ENCODE assay signal across 1 cellular context in the genomic region with DNA sequence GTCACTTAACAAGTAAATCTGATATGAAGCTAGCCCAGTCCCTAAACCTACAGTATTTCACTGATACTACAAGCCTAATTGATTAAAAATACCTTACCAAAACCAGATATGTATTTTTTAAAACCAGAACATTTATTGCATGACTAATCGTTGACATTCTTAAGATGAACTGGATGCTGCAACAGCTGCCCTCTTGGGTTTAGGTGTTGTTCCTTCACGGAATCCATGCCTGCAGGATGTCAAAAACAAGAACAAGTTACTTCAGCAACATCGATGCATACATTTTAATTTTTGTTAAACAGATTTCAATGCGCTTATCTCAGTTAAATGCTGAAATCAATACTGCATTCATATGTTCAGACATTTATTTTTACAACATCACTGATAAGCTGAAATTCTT.
TF ChIP-seq lines count a peak whose summit lies in the region.

No MANE protein-coding gene starts in this region.

TF ChIP-seq in HepG2, 621 proteins besides CTCF, POLR2A, EP300 and RAD21:
- TF ChIP-seq ELF4 (CRISPR knock-in tag; IDR thresholded peaks at IDR 0.05; ENCODE audit: borderline replicate concordance) = no peak
- TF ChIP-seq CREB1 (IDR thresholded peaks at IDR 0.05) = no peak
- TF ChIP-seq CREB1 (CRISPR knock-in tag; IDR thresholded peaks at IDR 0.05) = 0 out of 2 replicates have a peak, but pooled peaks have one; percentile 30
